ENCODE assay signal across 1 cellular context in genomic region chr7:91880413-91881241, GRCh38.
TF ChIP-seq lines count a peak whose summit lies in the region.

TSS of gene MTERF1 (minus strand) at chr7:91880702. CDS start at chr7:91880083, 619 bp downstream.

TF ChIP-seq in K562, 482 proteins besides CTCF, POLR2A, EP300 and RAD21 (continued from another document and continues in another):
- TF ChIP-seq, protein P1, sequence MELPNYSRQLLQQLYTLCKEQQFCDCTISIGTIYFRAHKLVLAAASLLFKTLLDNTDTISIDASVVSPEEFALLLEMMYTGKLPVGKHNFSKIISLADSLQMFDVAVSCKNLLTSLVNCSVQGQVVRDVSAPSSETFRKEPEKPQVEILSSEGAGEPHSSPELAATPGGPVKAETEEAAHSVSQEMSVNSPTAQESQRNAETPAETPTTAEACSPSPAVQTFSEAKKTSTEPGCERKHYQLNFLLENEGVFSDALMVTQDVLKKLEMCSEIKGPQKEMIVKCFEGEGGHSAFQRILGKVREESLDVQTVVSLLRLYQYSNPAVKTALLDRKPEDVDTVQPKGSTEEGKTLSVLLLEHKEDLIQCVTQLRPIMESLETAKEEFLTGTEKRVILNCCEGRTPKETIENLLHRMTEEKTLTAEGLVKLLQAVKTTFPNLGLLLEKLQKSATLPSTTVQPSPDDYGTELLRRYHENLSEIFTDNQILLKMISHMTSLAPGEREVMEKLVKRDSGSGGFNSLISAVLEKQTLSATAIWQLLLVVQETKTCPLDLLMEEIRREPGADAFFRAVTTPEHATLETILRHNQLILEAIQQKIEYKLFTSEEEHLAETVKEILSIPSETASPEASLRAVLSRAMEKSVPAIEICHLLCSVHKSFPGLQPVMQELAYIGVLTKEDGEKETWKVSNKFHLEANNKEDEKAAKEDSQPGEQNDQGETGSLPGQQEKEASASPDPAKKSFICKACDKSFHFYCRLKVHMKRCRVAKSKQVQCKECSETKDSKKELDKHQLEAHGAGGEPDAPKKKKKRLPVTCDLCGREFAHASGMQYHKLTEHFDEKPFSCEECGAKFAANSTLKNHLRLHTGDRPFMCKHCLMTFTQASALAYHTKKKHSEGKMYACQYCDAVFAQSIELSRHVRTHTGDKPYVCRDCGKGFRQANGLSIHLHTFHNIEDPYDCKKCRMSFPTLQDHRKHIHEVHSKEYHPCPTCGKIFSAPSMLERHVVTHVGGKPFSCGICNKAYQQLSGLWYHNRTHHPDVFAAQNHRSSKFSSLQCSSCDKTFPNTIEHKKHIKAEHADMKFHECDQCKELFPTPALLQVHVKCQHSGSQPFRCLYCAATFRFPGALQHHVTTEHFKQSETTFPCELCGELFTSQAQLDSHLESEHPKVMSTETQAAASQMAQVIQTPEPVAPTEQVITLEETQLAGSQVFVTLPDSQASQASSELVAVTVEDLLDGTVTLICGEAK (IDR thresholded peaks at IDR 0.05), result peak; percentile 99
- TF ChIP-seq, protein P1 (CRISPR knock-in tag; IDR thresholded peaks at IDR 0.05), result no peak
- TF ChIP-seq LEF1 (IDR thresholded peaks at IDR 0.05), result no peak
- TF ChIP-seq MYBL2 (IDR thresholded peaks at IDR 0.05; ENCODE audit: low read depth), result peak; percentile 39; the same call in 1 of the 2 replicates
- no peak for TF ChIP-seq MYBL2 (CRISPR knock-in tag; IDR thresholded peaks at IDR 0.05; ENCODE audit: borderline replicate concordance)
- TF ChIP-seq, protein P2, sequence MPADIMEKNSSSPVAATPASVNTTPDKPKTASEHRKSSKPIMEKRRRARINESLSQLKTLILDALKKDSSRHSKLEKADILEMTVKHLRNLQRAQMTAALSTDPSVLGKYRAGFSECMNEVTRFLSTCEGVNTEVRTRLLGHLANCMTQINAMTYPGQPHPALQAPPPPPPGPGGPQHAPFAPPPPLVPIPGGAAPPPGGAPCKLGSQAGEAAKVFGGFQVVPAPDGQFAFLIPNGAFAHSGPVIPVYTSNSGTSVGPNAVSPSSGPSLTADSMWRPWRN (IDR thresholded peaks at IDR 0.05; ENCODE audit: low read depth), result no peak; the same call in 1 of the 2 replicates
- TF ChIP-seq ELF4 (CRISPR knock-in tag; IDR thresholded peaks at IDR 0.05), result peak; percentile 98
- TF ChIP-seq TEAD2 (tag; IDR thresholded peaks at IDR 0.05), result no peak
- no peak for TF ChIP-seq MXI1 (IDR thresholded peaks at IDR 0.05; ENCODE audit: low read depth, low read length)
- peak; percentile 96 for TF ChIP-seq CREM (IDR thresholded peaks at IDR 0.05; ENCODE audit: low read depth)
- TF ChIP-seq KLF16 (IDR thresholded peaks at IDR 0.05), result peak; percentile 64; the same call in 1 of the 2 replicates
- TF ChIP-seq, protein P3, sequence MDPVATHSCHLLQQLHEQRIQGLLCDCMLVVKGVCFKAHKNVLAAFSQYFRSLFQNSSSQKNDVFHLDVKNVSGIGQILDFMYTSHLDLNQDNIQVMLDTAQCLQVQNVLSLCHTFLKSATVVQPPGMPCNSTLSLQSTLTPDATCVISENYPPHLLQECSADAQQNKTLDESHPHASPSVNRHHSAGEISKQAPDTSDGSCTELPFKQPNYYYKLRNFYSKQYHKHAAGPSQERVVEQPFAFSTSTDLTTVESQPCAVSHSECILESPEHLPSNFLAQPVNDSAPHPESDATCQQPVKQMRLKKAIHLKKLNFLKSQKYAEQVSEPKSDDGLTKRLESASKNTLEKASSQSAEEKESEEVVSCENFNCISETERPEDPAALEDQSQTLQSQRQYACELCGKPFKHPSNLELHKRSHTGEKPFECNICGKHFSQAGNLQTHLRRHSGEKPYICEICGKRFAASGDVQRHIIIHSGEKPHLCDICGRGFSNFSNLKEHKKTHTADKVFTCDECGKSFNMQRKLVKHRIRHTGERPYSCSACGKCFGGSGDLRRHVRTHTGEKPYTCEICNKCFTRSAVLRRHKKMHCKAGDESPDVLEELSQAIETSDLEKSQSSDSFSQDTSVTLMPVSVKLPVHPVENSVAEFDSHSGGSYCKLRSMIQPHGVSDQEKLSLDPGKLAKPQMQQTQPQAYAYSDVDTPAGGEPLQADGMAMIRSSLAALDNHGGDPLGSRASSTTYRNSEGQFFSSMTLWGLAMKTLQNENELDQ (CRISPR knock-in tag; IDR thresholded peaks at IDR 0.05; ENCODE audit: borderline replicate concordance), result no peak
- TF ChIP-seq ZKSCAN8 (CRISPR knock-in tag; IDR thresholded peaks at IDR 0.05), result no peak
- no peak for TF ChIP-seq FOXJ3 (CRISPR knock-in tag; IDR thresholded peaks at IDR 0.05)
- 0 out of 2 replicates have a peak, but pooled peaks have one; percentile 69 for TF ChIP-seq ZC3H8 (IDR thresholded peaks at IDR 0.05)
- no peak; the same call in 1 of the 2 replicates for TF ChIP-seq ZNF644 (tag; IDR thresholded peaks at IDR 0.05; ENCODE audit: low read depth)
- no peak for TF ChIP-seq HOMEZ (CRISPR knock-in tag; IDR thresholded peaks at IDR 0.05)
- TF ChIP-seq ZNF408 (CRISPR knock-in tag; IDR thresholded peaks at IDR 0.05; ENCODE audit: low read depth), result no peak
- no peak for TF ChIP-seq KAT8 (IDR thresholded peaks at IDR 0.05; ENCODE audit: low read depth)
- no peak for TF ChIP-seq ZNF232 (CRISPR knock-in tag; IDR thresholded peaks at IDR 0.05)
- TF ChIP-seq, protein P4, sequence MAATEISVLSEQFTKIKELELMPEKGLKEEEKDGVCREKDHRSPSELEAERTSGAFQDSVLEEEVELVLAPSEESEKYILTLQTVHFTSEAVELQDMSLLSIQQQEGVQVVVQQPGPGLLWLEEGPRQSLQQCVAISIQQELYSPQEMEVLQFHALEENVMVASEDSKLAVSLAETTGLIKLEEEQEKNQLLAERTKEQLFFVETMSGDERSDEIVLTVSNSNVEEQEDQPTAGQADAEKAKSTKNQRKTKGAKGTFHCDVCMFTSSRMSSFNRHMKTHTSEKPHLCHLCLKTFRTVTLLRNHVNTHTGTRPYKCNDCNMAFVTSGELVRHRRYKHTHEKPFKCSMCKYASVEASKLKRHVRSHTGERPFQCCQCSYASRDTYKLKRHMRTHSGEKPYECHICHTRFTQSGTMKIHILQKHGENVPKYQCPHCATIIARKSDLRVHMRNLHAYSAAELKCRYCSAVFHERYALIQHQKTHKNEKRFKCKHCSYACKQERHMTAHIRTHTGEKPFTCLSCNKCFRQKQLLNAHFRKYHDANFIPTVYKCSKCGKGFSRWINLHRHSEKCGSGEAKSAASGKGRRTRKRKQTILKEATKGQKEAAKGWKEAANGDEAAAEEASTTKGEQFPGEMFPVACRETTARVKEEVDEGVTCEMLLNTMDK (IDR thresholded peaks at IDR 0.05; ENCODE audit: borderline replicate concordance, insufficient read depth, low read depth, low read length, poor library complexity, severe bottlenecking), result peak; percentile 98
- TF ChIP-seq NCOA6 (IDR thresholded peaks at IDR 0.05), result no peak
- 0 out of 2 replicates have a peak, but pooled peaks have one; percentile 19 for TF ChIP-seq ZNF263 (CRISPR knock-in tag; IDR thresholded peaks at IDR 0.05; ENCODE audit: borderline replicate concordance)
- TF ChIP-seq ZNF165 (CRISPR knock-in tag; IDR thresholded peaks at IDR 0.05; ENCODE audit: borderline replicate concordance), result no peak
- TF ChIP-seq GATA2 (CRISPR knock-in tag; IDR thresholded peaks at IDR 0.05), result no peak
- peak; percentile 61; the same call in 1 of the 2 replicates for TF ChIP-seq MTF1 (CRISPR knock-in tag; IDR thresholded peaks at IDR 0.05; ENCODE audit: borderline replicate concordance)
- peak; percentile 50; the same call in 1 of the 2 replicates for TF ChIP-seq ARID4B (CRISPR knock-in tag; IDR thresholded peaks at IDR 0.05)
- no peak for TF ChIP-seq HNRNPLL (IDR thresholded peaks at IDR 0.05; ENCODE audit: low read depth, low read length, poor library complexity, severe bottlenecking)
- TF ChIP-seq ZNF384 (IDR thresholded peaks at IDR 0.05; ENCODE audit: low read depth, low read length), result no peak
- TF ChIP-seq THRA (IDR thresholded peaks at IDR 0.05), result no peak
- TF ChIP-seq TSC22D4 (tag; IDR thresholded peaks at IDR 0.05), result no peak
- peak; percentile 90 for TF ChIP-seq NR2C1 (IDR thresholded peaks at IDR 0.05)
- peak; percentile 93 for TF ChIP-seq NR2C1 (tag; IDR thresholded peaks at IDR 0.05)
- no peak for TF ChIP-seq CREB5 (CRISPR knock-in tag; IDR thresholded peaks at IDR 0.05)
- TF ChIP-seq TBP (optimal IDR thresholded peaks at IDR 0.05; ENCODE audit: low read depth, low read length), result peak; percentile 75
- TF ChIP-seq SRSF7 (optimal IDR thresholded peaks at IDR 0.05; ENCODE audit: low read depth, low read length), result no peak
- no peak for TF ChIP-seq EWSR1 (IDR thresholded peaks at IDR 0.05; ENCODE audit: borderline replicate concordance, low read depth, partially characterized antibody)
